19 cellular contexts compared by ENCODE assay signal in the genomic region with DNA sequence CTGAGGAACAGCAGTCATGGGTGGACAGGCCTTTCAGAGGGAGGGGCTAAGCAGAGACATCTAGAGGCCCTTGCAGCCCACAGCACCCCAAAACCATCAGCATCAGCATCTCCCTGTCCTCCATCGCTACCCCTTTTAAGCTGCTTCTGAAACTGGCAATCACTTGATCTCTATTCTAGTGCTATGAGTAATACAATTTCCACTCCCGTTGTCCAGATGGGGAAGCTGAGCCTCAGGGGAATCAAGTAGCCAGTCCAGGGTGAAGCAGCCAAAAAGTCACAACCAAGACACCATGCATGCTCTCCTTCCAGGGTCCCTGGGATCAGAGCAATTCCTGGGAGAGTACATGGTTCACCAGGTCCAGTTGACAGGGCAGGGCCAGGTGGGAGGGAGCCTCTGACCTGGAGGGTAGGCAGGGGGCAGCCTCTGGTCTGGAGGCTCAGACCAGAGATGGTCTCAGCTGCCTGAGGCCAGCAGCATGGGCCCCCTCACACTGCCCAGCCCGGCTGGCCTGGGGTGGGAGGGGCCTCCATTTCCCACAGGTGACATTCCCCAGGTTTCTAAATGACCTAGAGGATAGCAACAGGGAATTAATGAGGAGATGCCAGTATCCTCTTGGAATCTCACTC. TPM values are rescaled to one million over a fixed set of nuclear protein-coding genes. Genes with fewer than 3 reads are reported as not detected.
DNase-seq lines count a peak whose midpoint lies in the region; ATAC-seq, FAIRE-seq and TF ChIP-seq lines count a peak whose summit lies in the region.
"Had no signal": no experiment of that assay in that cellular context is flagged by ENCODE, and none has a peak within 500 bp of the region (broad histone marks: within the 10 kb centered on the region; RNA-seq: fewer than 3 reads in every experiment).

No MANE protein-coding gene starts in this region.

- WGBS in liver: 87% methylated on average over 3 of the region's 3 CpGs
- 100% methylated on average over 1 of the region's 3 CpGs for WGBS in right lobe of liver (ENCODE audit: insufficient coverage, low coverage, low lambda C conversion rate, missing lambda C conversion rate)

- H3K27me3 Mint-ChIP-seq in endothelial cell (ENCODE audit: unreplicated experiment): peaks cover 15% of the 10 kb centered on the region
- H3K27me3 Mint-ChIP-seq in CD8-positive, alpha-beta memory T cell: no peaks in the 10 kb centered on the region

- intact Hi-C loops in right lobe of liver (cut with DNase I): no loop called here
- intact Hi-C loops in kidney (cut with DNase I): no loop called here

- H3K4me1 Mint-ChIP-seq in endothelial cell (ENCODE audit: unreplicated experiment): peaks cover 3% of the 10 kb centered on the region
- peaks cover 2 to 11% (median 3%) of the 10 kb centered on the region in 3 donors for H3K4me1 Mint-ChIP-seq in CD8-positive, alpha-beta memory T cell

- H3K4me3 ChIP-seq in liver (ENCODE audit: low read depth in 1 of 3, low read length in 3 of 3): no peak overlapping the region
- H3K4me3 ChIP-seq in right lobe of liver: no peak overlapping the region
- no peak overlapping the region for H3K4me3 ChIP-seq in kidney (ENCODE audit: low read length in 2 of 2)
- no peak overlapping the region for H3K4me3 ChIP-seq in CD8-positive, alpha-beta memory T cell (ENCODE audit: low read length)
- H3K4me3 ChIP-seq: lower lobe of right lung had no signal

- CTCF ChIA-PET in CD8-positive, alpha-beta memory T cell (lab: Charles Lee): no interaction called here

- H3K4me1 ChIP-seq in liver (ENCODE audit: control insufficient read depth in 4 of 4, insufficient read depth in 4 of 4, low read length in 3 of 4) (peaks cover 2 to 30% (median 20%) of the 10 kb centered on the region in 4 donors), right lobe of liver (peaks cover 0 to 51% (median 21%) of the 10 kb centered on the region in 4 donors), kidney (ENCODE audit: control insufficient read depth in 1 of 2, insufficient read depth in 1 of 2, low read depth in 1 of 2, low read length in 2 of 2) (peaks cover 28 to 34% of the 10 kb centered on the region in 2 donors), foreskin keratinocyte (no peaks in the 10 kb centered on the region)
- H3K4me1 ChIP-seq in CD8-positive, alpha-beta memory T cell (ENCODE audit: insufficient read depth, low read length): no peaks in the 10 kb centered on the region

- TF ChIP-seq CTCF in liver (IDR thresholded peaks at IDR 0.05; ENCODE audit: low read depth, low read length, missing input control) (peak; percentile 7), right lobe of liver (IDR thresholded peaks at IDR 0.05) (no peak), endothelial cell (IDR thresholded peaks at IDR 0.05; ENCODE audit: unreplicated experiment) (no peak), kidney (IDR thresholded peaks at IDR 0.05; ENCODE audit: borderline replicate concordance, extremely low read depth, insufficient read depth) (no peak), foreskin keratinocyte (conservative IDR thresholded peaks at IDR 0.05) (no peak)

- H3K36me3 ChIP-seq in liver (ENCODE audit: control insufficient read depth in 4 of 4, insufficient read depth in 3 of 4, low read depth in 1 of 4, low read length in 3 of 4) (peaks cover 0 to 8% (median 1%) of the 10 kb centered on the region in 4 donors), right lobe of liver (peaks cover 0 to 5% (median 0%) of the 10 kb centered on the region in 4 donors), kidney (ENCODE audit: control insufficient read depth in 1 of 2, insufficient read depth in 2 of 2, low read length in 2 of 2) (no peaks in the 10 kb centered on the region)
- no peaks in the 10 kb centered on the region for H3K36me3 ChIP-seq in CD8-positive, alpha-beta memory T cell (ENCODE audit: insufficient read depth, low read length)
- H3K36me3 ChIP-seq: lower lobe of right lung, neutrophil had no signal

- peak overlapping the region; percentile 38 for H3K27ac Mint-ChIP-seq in endothelial cell (ENCODE audit: unreplicated experiment)
- H3K27ac Mint-ChIP-seq in CD8-positive, alpha-beta memory T cell: peak overlapping the region in 1 of 8 donors; percentile 55

- no peak overlapping the region for H3K27ac ChIP-seq in liver (ENCODE audit: low read depth in 1 of 2, low read length in 2 of 2)
- peak overlapping the region in 1 of 3 donors; percentile 33 for H3K27ac ChIP-seq in right lobe of liver
- peak overlapping the region; percentile 1 to 33 for H3K27ac ChIP-seq in kidney (ENCODE audit: low read depth in 2 of 2, low read length in 2 of 2)
- no peak overlapping the region for H3K27ac ChIP-seq in CD8-positive, alpha-beta memory T cell (ENCODE audit: low read depth, low read length)
- H3K27ac ChIP-seq in foreskin keratinocyte: no peak overlapping the region
- H3K27ac ChIP-seq: HL-60, neutrophil had no signal

- peaks cover 10% of the 10 kb centered on the region for H3K36me3 Mint-ChIP-seq in endothelial cell (ENCODE audit: low read depth, unreplicated experiment)
- peaks cover 0 to 25% (median 4%) of the 10 kb centered on the region in 3 donors for H3K36me3 Mint-ChIP-seq in CD8-positive, alpha-beta memory T cell

- no peaks in the 10 kb centered on the region for H3K9me3 ChIP-seq in liver (ENCODE audit: control insufficient read depth in 4 of 4, low read length in 3 of 4)
- H3K9me3 ChIP-seq in right lobe of liver: no peaks in the 10 kb centered on the region
- no peaks in the 10 kb centered on the region for H3K9me3 ChIP-seq in kidney (ENCODE audit: control insufficient read depth in 1 of 2, low read length in 2 of 2)
- H3K9me3 ChIP-seq in CD8-positive, alpha-beta memory T cell (ENCODE audit: low read length): no peaks in the 10 kb centered on the region
- H3K9me3 ChIP-seq: lower lobe of right lung, neutrophil had no signal

- no peak overlapping the region for H3K4me3 Mint-ChIP-seq in endothelial cell (ENCODE audit: unreplicated experiment)
- H3K4me3 Mint-ChIP-seq in CD8-positive, alpha-beta memory T cell: no peak overlapping the region

- no peak for FAIRE-seq in kidney (lab: Jason Lieb, UNC)
- FAIRE-seq: H54 had no signal

- POLR2A ChIA-PET in CD8-positive, alpha-beta memory T cell (lab: Charles Lee): interaction anchor here (1.0 kb wide), 1 partner anchor 13 kb away, joined by 4 read pairs; no protein-coding TSS in a partner anchor

- no peak overlapping the region for H3K9ac ChIP-seq in liver (ENCODE audit: low read depth in 1 of 2, low read length in 2 of 2)
- H3K9ac ChIP-seq in kidney (ENCODE audit: low read length in 2 of 2): no peak overlapping the region

- H3K27me3 ChIP-seq in liver (ENCODE audit: control insufficient read depth in 4 of 4, insufficient read depth in 4 of 4, low read length in 3 of 4): no peaks in the 10 kb centered on the region
- H3K27me3 ChIP-seq in right lobe of liver: no peaks in the 10 kb centered on the region
- no peaks in the 10 kb centered on the region for H3K27me3 ChIP-seq in CD8-positive, alpha-beta memory T cell (ENCODE audit: insufficient read depth, low read length, poor library complexity, severe bottlenecking)
- H3K27me3 ChIP-seq in foreskin keratinocyte: no peaks in the 10 kb centered on the region
- H3K27me3 ChIP-seq: neutrophil had no signal

- H3K9me3 Mint-ChIP-seq in endothelial cell (ENCODE audit: unreplicated experiment): no peaks in the 10 kb centered on the region
- no peaks in the 10 kb centered on the region for H3K9me3 Mint-ChIP-seq in CD8-positive, alpha-beta memory T cell

- ATAC-seq in right lobe of liver (no peak), HG02623 (IDR thresholded peaks at IDR 0.05; ENCODE audit: unreplicated experiment) (no peak), foreskin keratinocyte (no peak)
- ATAC-seq: lower lobe of right lung had no signal

- DNase-seq in right lobe of liver (no peak), endothelial cell (ENCODE audit: low spot score) (no peak), kidney (no peak), foreskin keratinocyte (no peak)
- DNase-seq in CD8-positive, alpha-beta memory T cell: no peak
- no peak for DNase-seq in effector CD8-positive, alpha-beta T cell (lab: John Stamatoyannopoulos, UW)
- DNase-seq: activated CD8-positive, alpha-beta memory T cell treated with anti-CD3 and anti-CD28 coated beads for 24 hours; activated naive CD4-positive, alpha-beta T cell treated with Interleukin-2 at 50 U/mL for 16 hours; DMS79; Kasumi-1; lower lobe of right lung; NCI-H1930; stimulated activated CD4-positive, alpha-beta T cell treated with anti-CD3 and anti-CD28 coated beads, Interleukin-12 subunit alpha, Interleukin-12 subunit beta, amount 100 ng/mL, for 4 hours; T1000 had no signal

- TF ChIP-seq POLR2A in right lobe of liver (IDR thresholded peaks at IDR 0.05): no peak

- no peak for TF ChIP-seq RAD21 in liver (IDR thresholded peaks at IDR 0.05)

TF ChIP-seq in liver, 16 proteins besides CTCF, POLR2A, EP300 and RAD21:
- TF ChIP-seq GABPA (IDR thresholded peaks at IDR 0.05 in 1 of 2, conservative IDR thresholded peaks at IDR 0.05 in 1 of 2) (no peak), YY1 (IDR thresholded peaks at IDR 0.05) (no peak), FOXA1 (IDR thresholded peaks at IDR 0.05) (no peak), HNF4A (conservative IDR thresholded peaks at IDR 0.05) (no peak), SP1 (IDR thresholded peaks at IDR 0.05) (no peak), FOXA2 (IDR thresholded peaks at IDR 0.05) (no peak), TAF1 (conservative IDR thresholded peaks at IDR 0.05) (no peak)

RNA-seq across cellular contexts. Expression of a gene that starts 30.0 kb away (rescaled TPM):
- total RNA-seq in liver (10 to 100 TPM in 1 of 2 donors, 1 to 10 TPM in 1; 2.3 to 34.2 TPM), right lobe of liver (10 to 100 TPM in 3 of 6 experiments, 1 to 10 TPM in 3; 5.8 to 21.7 (median 13.4) TPM), endothelial cell (ENCODE audit: unreplicated experiment) (7.4 TPM), kidney (8.4 TPM), foreskin keratinocyte (4.9 and 6.2 TPM in 2 replicates)
- polyA plus RNA-seq in liver (10 to 100 TPM in 1 of 2 donors, 1 to 10 TPM in 1; 3.8 to 19.0 TPM), kidney (ENCODE audit: insufficient read depth, low read depth, low replicate concordance) (5.3 TPM), foreskin keratinocyte (4.0 and 4.1 TPM in 2 replicates)
- 1 to 10 TPM; 5.1 to 5.4 TPM for total RNA-seq in CD8-positive, alpha-beta memory T cell
- 0.75 TPM for polyA plus RNA-seq in CD8-positive, alpha-beta memory T cell

Comparison
In these comparisons a context has a peak if more than half of its experiments do, and no peak if none do; other contexts are left out.
1. H3K27ac ChIP-seq: peak in kidney (2 of 2); none in liver (0 of 2), CD8-positive, alpha-beta memory T cell (single experiment) and foreskin keratinocyte (single experiment).